ENCODE assay signal across 14 cellular contexts in genomic region chr19:49491804-49492572, GRCh38. TPM values are rescaled to one million over a fixed set of nuclear protein-coding genes. Genes with fewer than 3 reads are reported as not detected.
DNase-seq lines count a peak whose midpoint lies in the region; ATAC-seq, FAIRE-seq and TF ChIP-seq lines count a peak whose summit lies in the region.
"Had no signal": no experiment of that assay in that cellular context is flagged by ENCODE, and none has a peak within 500 bp of the region (broad histone marks: within the 10 kb centered on the region; RNA-seq: fewer than 3 reads in every experiment).

No MANE protein-coding gene starts in this region.

- H3K27ac ChIP-seq in astrocyte (ENCODE audit: low read depth, low read length), result no peak overlapping the region
- H3K27ac ChIP-seq in small intestine (ENCODE audit: low read depth in 1 of 2, low read length in 1 of 2), result peak overlapping the region in 1 of 2 donors; percentile 51
- no peak overlapping the region for H3K27ac ChIP-seq in aorta (ENCODE audit: low read depth in 1 of 2, low read length in 2 of 2)
- H3K27ac ChIP-seq: parathyroid adenoma, upper lobe of left lung had no signal

- H3K9ac ChIP-seq in astrocyte (ENCODE audit: low read length), result no peak overlapping the region
- H3K9ac ChIP-seq: parathyroid adenoma had no signal

- peaks cover 47% of the 10 kb centered on the region for H3K79me2 ChIP-seq in astrocyte (ENCODE audit: insufficient read depth, low read length)

- no peak for FAIRE-seq in astrocyte (lab: Jason Lieb, UNC)
- no peak for FAIRE-seq in small intestine (lab: Jason Lieb, UNC)
- FAIRE-seq: HTR-8/SVneo, kidney, RCC 7860 had no signal

- peak overlapping the region; percentile 41 for H3K27ac Mint-ChIP-seq in astrocyte (ENCODE audit: unreplicated experiment)

- no peak for ATAC-seq in activated T-cell treated with anti-CD3 and anti-CD28 coated beads, Interleukin-2, amount 50 U/mL, for 4 hours
- no peak for ATAC-seq in aorta (ENCODE audit: low FRiP score)

- WGBS in small intestine, 3 donors, result 21 to 49% (median 35%) methylated on average over 6 to 7 of the region's 7 CpGs
- WGBS in aorta, 2 donors, result 62 to 63% methylated on average over 7 of the region's 7 CpGs

- no peak for DNase-seq in activated T-cell treated with anti-CD3 and anti-CD28 coated beads, Interleukin-2, amount 50 U/mL, for 4 hours
- DNase-seq in activated T-cell treated with anti-CD3 and anti-CD28 coated beads for 4 hours (no peak), NB4 (ENCODE audit: low read depth) (no peak), astrocyte (ENCODE audit: low read depth) (no peak), small intestine (peak; percentile 85), DMS79 (lab: John Stamatoyannopoulos, UW) (no peak), H7 (no peak), aorta (no peak)
- DNase-seq: kidney, NCI-H2171, upper lobe of left lung had no signal

- no peaks in the 10 kb centered on the region for H3K27me3 Mint-ChIP-seq in activated T-cell treated with anti-CD3 and anti-CD28 coated beads, Interleukin-2, amount 50 U/mL, for 4 hours (ENCODE audit: low read depth)
- H3K27me3 Mint-ChIP-seq in astrocyte (ENCODE audit: low read depth, unreplicated experiment), result no peaks in the 10 kb centered on the region

- TF ChIP-seq POLR2A in NB4 (IDR thresholded peaks at IDR 0.05; ENCODE audit: extremely low read depth, insufficient read length), result peak; percentile 8

- H3K36me3 Mint-ChIP-seq in activated T-cell treated with anti-CD3 and anti-CD28 coated beads, Interleukin-2, amount 50 U/mL, for 4 hours (ENCODE audit: insufficient read depth), result peaks cover 59% of the 10 kb centered on the region
- peaks cover 37% of the 10 kb centered on the region for H3K36me3 Mint-ChIP-seq in astrocyte (ENCODE audit: low read depth, unreplicated experiment)

- peaks cover 42% of the 10 kb centered on the region for H3K4me1 Mint-ChIP-seq in activated T-cell treated with anti-CD3 and anti-CD28 coated beads, Interleukin-2, amount 50 U/mL, for 4 hours (ENCODE audit: low read depth)
- peaks cover 25% of the 10 kb centered on the region for H3K4me1 Mint-ChIP-seq in astrocyte (ENCODE audit: low read depth, unreplicated experiment)

- peaks cover 36% of the 10 kb centered on the region for H3K36me3 ChIP-seq in astrocyte (ENCODE audit: insufficient read depth, low read length)
- peaks cover 12 to 16% of the 10 kb centered on the region in 2 donors for H3K36me3 ChIP-seq in small intestine (ENCODE audit: control insufficient read depth in 2 of 2, insufficient read depth in 2 of 2, low read length in 2 of 2)
- H3K36me3 ChIP-seq in H7 (replicated peaks; ENCODE audit: control insufficient read depth, insufficient read depth, low read length), result peaks cover 38% of the 10 kb centered on the region
- H3K36me3 ChIP-seq in aorta (ENCODE audit: control insufficient read depth in 1 of 2, insufficient read depth in 2 of 2, low read length in 1 of 2), result peaks cover 0 to 11% of the 10 kb centered on the region in 2 donors

- H3K4me3 ChIP-seq in NB4 (ENCODE audit: low read depth, low read length), result no peak overlapping the region
- H3K4me3 ChIP-seq in astrocyte (ENCODE audit: insufficient read depth, low read depth, low read length), result no peak overlapping the region
- no peak overlapping the region for H3K4me3 ChIP-seq in small intestine (ENCODE audit: low read depth in 1 of 2, low read length in 2 of 2)
- no peak overlapping the region for H3K4me3 ChIP-seq in H7 (ENCODE audit: insufficient read depth, low read depth, low read length)
- no peak overlapping the region for H3K4me3 ChIP-seq in aorta (ENCODE audit: low read length in 2 of 2)
- H3K4me3 ChIP-seq: upper lobe of left lung had no signal

- no peaks in the 10 kb centered on the region for H3K27me3 ChIP-seq in astrocyte (ENCODE audit: insufficient read depth, low read length)
- H3K27me3 ChIP-seq in small intestine (ENCODE audit: control insufficient read depth in 2 of 2, insufficient read depth in 2 of 2, low read length in 2 of 2), result no peaks in the 10 kb centered on the region
- no peaks in the 10 kb centered on the region for H3K27me3 ChIP-seq in H7 (ENCODE audit: control insufficient read depth, insufficient read depth, low read length)
- no peaks in the 10 kb centered on the region for H3K27me3 ChIP-seq in aorta (ENCODE audit: control insufficient read depth in 1 of 2, insufficient read depth in 2 of 2, low read length in 1 of 2)
- H3K27me3 ChIP-seq: upper lobe of left lung had no signal

- TF ChIP-seq CTCF in NB4 (IDR thresholded peaks at IDR 0.05; ENCODE audit: low read depth, low read length) (no peak), astrocyte (IDR thresholded peaks at IDR 0.05; ENCODE audit: insufficient read depth, low read depth, low read length) (no peak)

- H2AFZ ChIP-seq in astrocyte (ENCODE audit: low read depth, low read length), result no peak overlapping the region
- H2AFZ ChIP-seq: parathyroid adenoma had no signal

- H3K4me1 ChIP-seq in astrocyte (ENCODE audit: insufficient read depth, low read length), result peaks cover 14% of the 10 kb centered on the region
- H3K4me1 ChIP-seq in small intestine (ENCODE audit: control insufficient read depth in 2 of 2, insufficient read depth in 1 of 2, low read depth in 1 of 2, low read length in 1 of 2), result no peaks in the 10 kb centered on the region
- no peaks in the 10 kb centered on the region for H3K4me1 ChIP-seq in aorta (ENCODE audit: control insufficient read depth in 1 of 2, insufficient read depth in 2 of 2, low read length in 2 of 2)

- no peaks in the 10 kb centered on the region for H3K9me3 Mint-ChIP-seq in activated T-cell treated with anti-CD3 and anti-CD28 coated beads, Interleukin-2, amount 50 U/mL, for 4 hours
- no peaks in the 10 kb centered on the region for H3K9me3 Mint-ChIP-seq in astrocyte (ENCODE audit: unreplicated experiment)

- peak overlapping the region; percentile 97 for H3K4me3 Mint-ChIP-seq in activated T-cell treated with anti-CD3 and anti-CD28 coated beads, Interleukin-2, amount 50 U/mL, for 4 hours
- peak overlapping the region; percentile 67 for H3K4me3 Mint-ChIP-seq in astrocyte (ENCODE audit: unreplicated experiment)

- H4K20me1 ChIP-seq in astrocyte (ENCODE audit: insufficient read depth, low read length), result peaks cover 57% of the 10 kb centered on the region

- H3K4me2 ChIP-seq in astrocyte (ENCODE audit: low read length), result no peak overlapping the region

- intact Hi-C loops in aorta (cut with DNase I), result loop anchor here in 1 of 2 donors (10.0 kb wide), 1 partner anchor 183 kb away; the partner anchor contains the start of gene PRMT1

- H3K9me3 ChIP-seq in astrocyte (ENCODE audit: insufficient read depth, low read depth, low read length) (no peaks in the 10 kb centered on the region), small intestine (ENCODE audit: control insufficient read depth, low read depth) (no peaks in the 10 kb centered on the region), aorta (ENCODE audit: control insufficient read depth, low read length) (no peaks in the 10 kb centered on the region)
- H3K9me3 ChIP-seq: upper lobe of left lung had no signal

RNA-seq across cellular contexts. Expression of gene RPS11, which starts 4.2 kb away (rescaled TPM):
- 1,000 to 10,000 TPM; 2,890 to 3,149 (median 2,904) TPM for total RNA-seq in activated T-cell treated with anti-CD3 and anti-CD28 coated beads, Interleukin-2, amount 50 U/mL, for 4 hours
- total RNA-seq in astrocyte (1,263 and 1,399 TPM in 2 replicates), aorta (1,000 to 10,000 TPM; 1,366 to 1,509 TPM)
- polyA plus RNA-seq in small intestine (1,000 to 10,000 TPM; 2,854 to 5,067 (median 5,025) TPM), aorta (1,000 to 10,000 TPM; 4,943 to 7,722 TPM)
- 2,449 and 2,647 TPM in 2 replicates for total RNA-seq in H7 (2014; rRNA removed; shearing (Covaris generic))

RNA-seq across cellular contexts. Expression of gene RPL13A, which starts 4.6 kb away (rescaled TPM):
- total RNA-seq in activated T-cell treated with anti-CD3 and anti-CD28 coated beads, Interleukin-2, amount 50 U/mL, for 4 hours, result 1,000 to 10,000 TPM; 4,599 to 4,940 (median 4,852) TPM
- 2,066 and 2,119 TPM in 2 replicates for total RNA-seq in astrocyte
- 1,000 to 10,000 TPM; 2,350 to 5,026 (median 4,251) TPM for polyA plus RNA-seq in small intestine
- 4,136 and 6,335 TPM in 2 replicates for total RNA-seq in H7 (2014; rRNA removed; shearing (Covaris generic))
- total RNA-seq in aorta, result 1,000 to 10,000 TPM; 1,716 to 1,917 TPM
- polyA plus RNA-seq in aorta, result 1,000 to 10,000 TPM; 3,431 to 4,797 TPM

RNA-seq across cellular contexts. Expression of gene FLT3LG, which starts 18.0 kb away (rescaled TPM):
- total RNA-seq in activated T-cell treated with anti-CD3 and anti-CD28 coated beads, Interleukin-2, amount 50 U/mL, for 4 hours, result 10 to 100 TPM; 52.3 to 64.8 (median 56.9) TPM
- 0.38 TPM in 1 of 2 replicates, not detected in the other for total RNA-seq in astrocyte
- polyA plus RNA-seq in small intestine, result 1 to 10 TPM; 7.8 to 10.0 (median 8.6) TPM
- 0.55 and 1.6 TPM in 2 replicates for total RNA-seq in H7 (2014; rRNA removed; shearing (Covaris generic))
- 10 to 100 TPM in 1 of 2 donors, 1 to 10 TPM in 1; 6.3 to 17.6 TPM for total RNA-seq in aorta
- 10 to 100 TPM; 15.9 to 36.0 TPM for polyA plus RNA-seq in aorta

RNA-seq across cellular contexts. Expression of gene FCGRT, which starts 20.5 kb away (rescaled TPM):
- total RNA-seq in activated T-cell treated with anti-CD3 and anti-CD28 coated beads, Interleukin-2, amount 50 U/mL, for 4 hours, result 1 to 10 TPM; 5.8 to 9.5 (median 8.9) TPM
- 32.2 and 40.6 TPM in 2 replicates for total RNA-seq in astrocyte
- 100 to 1,000 TPM; 354 to 541 (median 486) TPM for polyA plus RNA-seq in small intestine
- total RNA-seq in H7 (2014; rRNA removed; shearing (Covaris generic)), result 28.5 and 36.9 TPM in 2 replicates
- 100 to 1,000 TPM; 204 to 287 TPM for total RNA-seq in aorta
- polyA plus RNA-seq in aorta, result 100 to 1,000 TPM; 146 to 162 TPM

RNA-seq across cellular contexts. Expression of gene RCN3, which starts 35.8 kb away (rescaled TPM):
- total RNA-seq in activated T-cell treated with anti-CD3 and anti-CD28 coated beads, Interleukin-2, amount 50 U/mL, for 4 hours, result 1 to 10 TPM; 2.4 to 4.0 (median 3.5) TPM
- 20.2 and 27.5 TPM in 2 replicates for total RNA-seq in astrocyte
- 100 to 1,000 TPM in 2 of 3 donors, 10 to 100 TPM in 1; 38.0 to 687 (median 437) TPM for polyA plus RNA-seq in small intestine
- total RNA-seq in H7 (2014; rRNA removed; shearing (Covaris generic)), result 28.2 and 29.2 TPM in 2 replicates
- total RNA-seq in aorta, result 10 to 100 TPM; 82.6 to 90.2 TPM
- 100 to 1,000 TPM in 1 of 2 donors, 10 to 100 TPM in 1; 50.5 to 165 TPM for polyA plus RNA-seq in aorta
